Comparison of ENCODE assay signal across 7 cellular contexts in the genomic region with DNA sequence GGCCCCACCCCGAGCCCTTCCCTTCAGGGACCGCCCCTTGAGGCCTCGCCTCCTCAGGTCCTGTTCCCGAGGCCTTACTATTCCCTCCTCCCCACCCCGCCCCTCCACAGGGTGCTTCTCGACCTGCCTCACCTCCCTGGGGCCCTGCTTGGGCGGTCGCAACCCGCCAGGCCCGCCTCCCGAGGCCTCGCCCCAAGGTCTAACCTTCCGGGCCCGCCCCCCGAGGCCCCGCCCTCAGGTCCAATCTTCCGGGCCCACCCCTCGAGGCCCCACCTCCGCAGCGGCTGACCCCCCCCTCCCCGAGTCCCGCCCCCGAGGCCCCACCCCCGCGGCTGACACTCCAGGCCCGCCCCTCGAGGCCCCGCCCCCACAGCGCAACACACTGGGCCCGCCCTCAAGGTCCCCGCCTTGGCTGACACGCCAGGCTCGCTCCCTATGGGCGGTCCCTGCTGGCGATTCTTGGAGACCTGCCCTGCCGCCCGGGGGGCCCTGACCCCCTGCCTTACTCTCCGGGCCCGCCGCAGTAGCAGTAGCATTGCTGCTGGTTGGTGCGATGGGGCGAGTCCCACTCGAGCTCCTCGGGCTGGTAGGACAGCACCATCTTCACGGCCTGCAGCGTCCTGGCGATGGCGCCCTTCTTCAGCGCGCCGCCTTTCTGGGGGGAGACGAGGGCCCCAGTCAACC. TPM values are rescaled to one million over a fixed set of nuclear protein-coding genes. Genes with fewer than 3 reads are reported as not detected.
DNase-seq lines count a peak whose midpoint lies in the region; ATAC-seq and TF ChIP-seq lines count a peak whose summit lies in the region.

No MANE protein-coding gene starts in this region.

- H3K27me3 ChIP-seq in liver (ENCODE audit: control insufficient read depth in 4 of 4, insufficient read depth in 4 of 4, low read length in 3 of 4): no peaks in the 10 kb centered on the region

- peak overlapping the region; percentile 85 for H3K27ac Mint-ChIP-seq in dendritic cell treated with granulocyte-macrophage colony-stimulating factor and Interleukin-4, amounts not matched to agents 40 ng/mL and 50 ng/mL, for 4 days

- ATAC-seq in HG02763 (IDR thresholded peaks at IDR 0.05; ENCODE audit: unreplicated experiment): peak; percentile 87

- intact Hi-C loops in dendritic cell treated with granulocyte-macrophage colony-stimulating factor and Interleukin-4, amounts not matched to agents 40 ng/mL and 50 ng/mL, for 4 days (cut with micrococcal nuclease): loop anchor here (1.0 to 2.0 kb wide), 3 partner anchors 26 to 76 kb away; partner anchors contain the start of gene FBXW2

- peak; percentile 56 for TF ChIP-seq POLR2A in GM15510 (IDR thresholded peaks at IDR 0.05; ENCODE audit: borderline replicate concordance, extremely low read depth, insufficient read length)

- peaks cover 21% of the 10 kb centered on the region for H3K4me1 Mint-ChIP-seq in dendritic cell treated with granulocyte-macrophage colony-stimulating factor and Interleukin-4, amounts not matched to agents 40 ng/mL and 50 ng/mL, for 4 days (ENCODE audit: low read depth)

- no peaks in the 10 kb centered on the region for H3K9me3 Mint-ChIP-seq in dendritic cell treated with granulocyte-macrophage colony-stimulating factor and Interleukin-4, amounts not matched to agents 40 ng/mL and 50 ng/mL, for 4 days

- H3K4me3 Mint-ChIP-seq in dendritic cell treated with granulocyte-macrophage colony-stimulating factor and Interleukin-4, amounts not matched to agents 40 ng/mL and 50 ng/mL, for 4 days: peak overlapping the region; percentile 94

- 3% methylated on average over 52 of the region's 52 CpGs for WGBS in liver

- peaks cover 0 to under 1% (median 0%) of the 10 kb centered on the region in 4 donors for H3K36me3 ChIP-seq in liver (ENCODE audit: control insufficient read depth in 4 of 4, insufficient read depth in 3 of 4, low read depth in 1 of 4, low read length in 3 of 4)

- peak overlapping the region; percentile 60 to 71 for H3K27ac ChIP-seq in liver (ENCODE audit: low read depth in 1 of 2, low read length in 2 of 2)

- H3K36me3 Mint-ChIP-seq in dendritic cell treated with granulocyte-macrophage colony-stimulating factor and Interleukin-4, amounts not matched to agents 40 ng/mL and 50 ng/mL, for 4 days (ENCODE audit: low read depth): peaks cover 43% of the 10 kb centered on the region

- no peaks in the 10 kb centered on the region for H3K9me3 ChIP-seq in liver (ENCODE audit: control insufficient read depth in 4 of 4, low read length in 3 of 4)

- H3K4me3 ChIP-seq in liver (ENCODE audit: low read depth in 1 of 3, low read length in 3 of 3): peak overlapping the region; percentile 73 to 82 (median 80)

- peak; percentile 48 to 57 for TF ChIP-seq RAD21 in liver (IDR thresholded peaks at IDR 0.05)

- peak overlapping the region in 1 of 2 donors; percentile 50 for H3K9ac ChIP-seq in liver (ENCODE audit: low read depth in 1 of 2, low read length in 2 of 2)

- TF ChIP-seq CTCF in liver (IDR thresholded peaks at IDR 0.05; ENCODE audit: low read depth, low read length, missing input control): no peak

- no peaks in the 10 kb centered on the region for H3K27me3 Mint-ChIP-seq in dendritic cell treated with granulocyte-macrophage colony-stimulating factor and Interleukin-4, amounts not matched to agents 40 ng/mL and 50 ng/mL, for 4 days

- peaks cover 0 to 16% (median 7%) of the 10 kb centered on the region in 4 donors for H3K4me1 ChIP-seq in liver (ENCODE audit: control insufficient read depth in 4 of 4, insufficient read depth in 4 of 4, low read length in 3 of 4)

- DNase-seq in NCI-H2029 treated with DMSO at 0.1 percent for 48 hours (lab: John Stamatoyannopoulos, UW): peak; percentile 89
- DNase-seq in activated CD4-positive, alpha-beta T cell treated with anti-CD3 and anti-CD28 coated beads, Interleukin-2, amount 50 U/mL, for 1 hour: peak; percentile 98
- DNase-seq in stimulated activated CD4-positive, alpha-beta T cell treated with anti-CD3 and anti-CD28 coated beads, Interleukin-4, amount 100 ng/mL, for 1 hour: peak; percentile 97

TF ChIP-seq in liver, 16 proteins besides CTCF, POLR2A, EP300 and RAD21:
- TF ChIP-seq MAX (IDR thresholded peaks at IDR 0.05): no peak
- peak; percentile 49 for TF ChIP-seq YY1 (IDR thresholded peaks at IDR 0.05)
- TF ChIP-seq REST (IDR thresholded peaks at IDR 0.05): no peak
- TF ChIP-seq FOXA1 (IDR thresholded peaks at IDR 0.05): no peak
- no peak for TF ChIP-seq TAF1 (conservative IDR thresholded peaks at IDR 0.05)
- no peak for TF ChIP-seq ZBTB33 (IDR thresholded peaks at IDR 0.05)
- no peak for TF ChIP-seq FOXA2 (IDR thresholded peaks at IDR 0.05)
- no peak for TF ChIP-seq JUND (IDR thresholded peaks at IDR 0.05)
- TF ChIP-seq EGR1 (IDR thresholded peaks at IDR 0.05; ENCODE audit: low read depth in 2 of 2): no peak
- peak; percentile 32 to 39 for TF ChIP-seq HNF4A (conservative IDR thresholded peaks at IDR 0.05)
- TF ChIP-seq NR2F2 (IDR thresholded peaks at IDR 0.05): no peak
- peak in 1 of 2 donors; percentile 65 for TF ChIP-seq GABPA (IDR thresholded peaks at IDR 0.05 in 1 of 2, conservative IDR thresholded peaks at IDR 0.05 in 1 of 2)
- no peak for TF ChIP-seq HNF4G (IDR thresholded peaks at IDR 0.05)
- TF ChIP-seq RXRA (IDR thresholded peaks at IDR 0.05): peak in 1 of 2 donors; percentile 37
- TF ChIP-seq, protein P1, sequence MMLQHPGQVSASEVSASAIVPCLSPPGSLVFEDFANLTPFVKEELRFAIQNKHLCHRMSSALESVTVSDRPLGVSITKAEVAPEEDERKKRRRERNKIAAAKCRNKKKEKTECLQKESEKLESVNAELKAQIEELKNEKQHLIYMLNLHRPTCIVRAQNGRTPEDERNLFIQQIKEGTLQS (IDR thresholded peaks at IDR 0.05): no peak
- peak; percentile 81 for TF ChIP-seq SP1 (IDR thresholded peaks at IDR 0.05)

RNA-seq across cellular contexts. Expression of gene PHF19, which starts 8.2 kb away (rescaled TPM):
- total RNA-seq in liver: 10 to 100 TPM in 1 of 2 donors, 1 to 10 TPM in 1; 2.8 to 16.0 TPM
- 1 to 10 TPM; 1.9 to 4.3 TPM for polyA plus RNA-seq in liver

RNA-seq across cellular contexts. Expression of gene PSMD5, which starts 26.1 kb away (rescaled TPM):
- 10 to 100 TPM; 19.1 TPM for total RNA-seq in liver
- 10 to 100 TPM; 10.9 to 12.9 TPM for polyA plus RNA-seq in liver

RNA-seq across cellular contexts. Expression of gene TRAF1, which starts 57.8 kb away (rescaled TPM):
- 1 to 10 TPM in 1 of 2 donors, under 1 TPM in 1; 0.42 to 2.6 TPM for total RNA-seq in liver
- polyA plus RNA-seq in liver: 1 to 10 TPM in 1 of 2 donors, under 1 TPM in 1; 0.38 to 1.0 TPM

Comparison
In these comparisons a context has a peak if more than half of its experiments do, and no peak if none do; other contexts are left out.
1. Peak in every context shown above with its lines: DNase-seq, ATAC-seq, H3K4me3 ChIP-seq and H3K27ac ChIP-seq.